ENCODE assay signal across 29 cellular contexts in genomic region chr19:51253088-51253806, GRCh38. TPM values are rescaled to one million over a fixed set of nuclear protein-coding genes. Genes with fewer than 3 reads are reported as not detected.
"Had no signal": no experiment of that assay in that cellular context is flagged by ENCODE, and none has a peak within 500 bp of the region (broad histone marks: within the 10 kb centered on the region; RNA-seq: fewer than 3 reads in every experiment).

No MANE protein-coding gene starts in this region.

- DNase-seq: activated CD4-positive, alpha-beta T cell treated with anti-CD3 and anti-CD28 coated beads, Interleukin-2, amount 50 U/mL, for 1 hour; activated naive CD4-positive, alpha-beta T cell; activated T-cell treated with anti-CD3 and anti-CD28 coated beads for 4 hours; cerebellar nuclear complex; endodermal cell; esophagus squamous epithelium; head of caudate nucleus; hypothalamus; occipital lobe; posterior cingulate gyrus; sigmoid colon; stimulated activated CD4-positive, alpha-beta T cell treated with anti-CD3 and anti-CD28 coated beads, Interleukin-2, amount 100 ng/mL, for 48 hours; stimulated activated CD8-positive, alpha-beta memory T cell treated with anti-CD3 and anti-CD28 coated beads, Interleukin-4, amount 100 ng/mL, for 48 hours; stimulated activated naive B cell treated with anti-CD40 and anti-IgM and Interleukin-4, amounts not matched to agents 10 μg/mL and 1 μg/mL and 100 μg/mL, for 72 hours; T-cell; T-helper 9 cell; testis; trophoblast cell; uterus had no signal

- H3K4me3 Mint-ChIP-seq: activated T-helper 17 cell treated with anti-CD3 and anti-CD28 coated beads, Interleukin-2, amount 50 U/mL, for 72 hours; endodermal cell; memory B cell; neural crest cell; stimulated activated naive B cell treated with anti-CD40 and anti-IgM and Interleukin-4, amounts not matched to agents 10 μg/mL and 1 μg/mL and 100 μg/mL, for 72 hours; T-cell; WTC11 had no signal

- H3K4me1 Mint-ChIP-seq: memory B cell, neural crest cell had no signal

- H3K36me3 Mint-ChIP-seq: memory B cell; stimulated activated naive B cell treated with anti-CD40 and anti-IgM and Interleukin-4, amounts not matched to agents 10 μg/mL and 1 μg/mL and 100 μg/mL, for 72 hours; T-cell had no signal

- H3K27ac Mint-ChIP-seq: activated T-helper 17 cell treated with anti-CD3 and anti-CD28 coated beads, Interleukin-2, amount 50 U/mL, for 72 hours; endodermal cell; memory B cell; stimulated activated naive B cell treated with anti-CD40 and anti-IgM and Interleukin-4, amounts not matched to agents 10 μg/mL and 1 μg/mL and 100 μg/mL, for 72 hours; WTC11 had no signal

- H3K9me3 Mint-ChIP-seq: activated T-helper 17 cell treated with anti-CD3 and anti-CD28 coated beads, Interleukin-2, amount 50 U/mL, for 72 hours; neural crest cell; T-cell had no signal

- ATAC-seq: activated T-helper 17 cell treated with anti-CD3 and anti-CD28 coated beads, Interleukin-2, amount 50 U/mL, for 72 hours; gastroesophageal sphincter; SK-N-SH treated with all-trans-retinoic acid at 6 μM for 48 hours; stimulated activated naive B cell treated with anti-CD40 and anti-IgM and Interleukin-4, amounts not matched to agents 10 μg/mL and 1 μg/mL and 100 μg/mL, for 72 hours; WTC11 had no signal

RNA-seq across cellular contexts. Expression of gene SIGLECL1, which starts 2.4 kb away (rescaled TPM):
- total RNA-seq: endodermal cell, esophagus squamous epithelium, gastroesophageal sphincter, mononuclear cell, myocyte, neural crest cell, occipital lobe, renal cortical epithelial cell, sigmoid colon, smooth muscle cell, T-cell, WTC11 had no signal

RNA-seq across cellular contexts. Expression of gene CD33, which starts 28.4 kb away (rescaled TPM):
- total RNA-seq: endodermal cell, myocyte, neural crest cell, renal cortical epithelial cell, smooth muscle cell had no signal

RNA-seq across cellular contexts. Expression of gene IGLON5, which starts 58.2 kb away (rescaled TPM):
- total RNA-seq: esophagus squamous epithelium, gastroesophageal sphincter, mononuclear cell, myocyte had no signal
